9 cellular contexts compared by ENCODE assay signal in the genomic region with DNA sequence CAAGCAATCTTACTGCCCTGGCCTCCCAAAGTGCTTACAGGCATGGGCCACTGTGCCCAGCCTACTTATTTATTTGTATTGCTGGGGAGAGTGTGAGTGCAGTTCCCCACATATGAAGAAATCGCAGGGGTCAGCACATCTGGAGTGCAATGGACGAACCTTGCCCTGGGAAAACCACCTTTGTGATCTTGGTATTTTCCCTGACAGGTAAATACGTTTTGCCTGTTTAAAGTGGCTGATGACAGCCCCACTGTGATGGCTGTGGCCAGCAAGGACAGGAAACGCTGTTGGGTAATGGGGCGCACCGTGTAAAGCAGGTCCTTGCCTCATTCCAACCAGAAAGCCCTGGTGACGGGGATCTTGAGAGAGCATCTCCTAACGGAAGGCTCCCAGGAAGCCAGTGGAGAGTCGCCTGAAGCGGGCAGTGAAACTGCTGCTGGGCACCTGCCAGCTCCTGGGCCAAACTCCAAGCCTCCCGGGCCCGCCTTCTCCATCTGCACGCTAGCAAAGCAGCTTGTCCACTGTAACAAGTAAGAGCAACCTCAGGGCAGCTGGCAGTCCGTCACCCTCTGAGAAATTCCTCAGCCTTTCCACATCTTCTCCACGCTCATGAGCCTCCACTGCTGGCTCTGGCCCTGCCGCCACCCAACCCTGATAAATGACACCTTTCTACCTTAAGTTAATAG. TPM values are rescaled to one million over a fixed set of nuclear protein-coding genes. Genes with fewer than 3 reads are reported as not detected.
A peak's percentile ranks its signal among the peaks of the same experiment; 100 is the strongest.
DNase-seq lines count a peak whose midpoint lies in the region; ATAC-seq and TF ChIP-seq lines count a peak whose summit lies in the region.
"Had no signal": no experiment of that assay in that cellular context is flagged by ENCODE, and none has a peak within 500 bp of the region (broad histone marks: within the 10 kb centered on the region; RNA-seq: fewer than 3 reads in every experiment).

No MANE protein-coding gene starts in this region.

- no peak overlapping the region for H3K56ac ChIP-seq in H9 (ENCODE audit: insufficient read length, low read depth, low read length)

- H3K4me3 Mint-ChIP-seq in H9, result no peak overlapping the region
- H3K4me3 Mint-ChIP-seq in stimulated activated naive B cell treated with anti-CD40 and anti-IgM and Interleukin-4, amounts not matched to agents 10 μg/mL and 1 μg/mL and 100 μg/mL, for 72 hours, result no peak overlapping the region
- no peak overlapping the region for H3K4me3 Mint-ChIP-seq in activated CD4-positive, alpha-beta T cell treated with anti-CD3 and anti-CD28 coated beads for 36 hours
- no peak overlapping the region for H3K4me3 Mint-ChIP-seq in effector memory CD8-positive, alpha-beta T cell

- H3K9me3 ChIP-seq in H9 (ENCODE audit: control insufficient read depth, low read depth, low read length), result no peaks in the 10 kb centered on the region

- H3K4me1 Mint-ChIP-seq in H9, result no peaks in the 10 kb centered on the region
- H3K4me1 Mint-ChIP-seq in stimulated activated naive B cell treated with anti-CD40 and anti-IgM and Interleukin-4, amounts not matched to agents 10 μg/mL and 1 μg/mL and 100 μg/mL, for 72 hours, result peaks cover 6 to 8% of the 10 kb centered on the region in 2 donors
- H3K4me1 Mint-ChIP-seq in activated CD4-positive, alpha-beta T cell treated with anti-CD3 and anti-CD28 coated beads for 36 hours, result peaks cover 5% of the 10 kb centered on the region
- peaks cover 16 to 19% of the 10 kb centered on the region in 2 donors for H3K4me1 Mint-ChIP-seq in effector memory CD8-positive, alpha-beta T cell (ENCODE audit: low read depth in 2 of 2)

- no peak overlapping the region for H4K91ac ChIP-seq in H9 (ENCODE audit: insufficient read length, low read depth, low read length)

- intact Hi-C loops in activated CD4-positive, alpha-beta T cell treated with anti-CD3 and anti-CD28 coated beads for 36 hours (cut with DNase I, micrococcal nuclease), result no loop called here

- DNase-seq in H9 (no peak), astrocyte of the spinal cord (ENCODE audit: low read depth, low spot score) (peak; percentile 63), iris pigment epithelial cell (ENCODE audit: low read depth) (peak; percentile 31), Kasumi-1 (lab: John Stamatoyannopoulos, UW) (no peak)
- no peak for DNase-seq in stimulated activated naive B cell treated with anti-CD40 and anti-IgM and Interleukin-4, amounts not matched to agents 10 μg/mL and 1 μg/mL and 100 μg/mL, for 72 hours
- no peak for DNase-seq in activated CD4-positive, alpha-beta T cell treated with anti-CD3 and anti-CD28 coated beads for 36 hours
- no peak for DNase-seq in effector memory CD8-positive, alpha-beta T cell
- DNase-seq: RPMI8226 had no signal

- no CpG with 5 or more reads among the region's 16 CpGs for WGBS in H9 (ENCODE audit: extremely low coverage, insufficient read length, low lambda C conversion rate)

- ATAC-seq in stimulated activated naive B cell treated with anti-CD40 and anti-IgM and Interleukin-4, amounts not matched to agents 10 μg/mL and 1 μg/mL and 100 μg/mL, for 72 hours (replicated peaks), result no peak
- ATAC-seq in activated CD4-positive, alpha-beta T cell treated with anti-CD3 and anti-CD28 coated beads for 36 hours, result no peak
- no peak for ATAC-seq in HG02759 (IDR thresholded peaks at IDR 0.05; ENCODE audit: unreplicated experiment)
- no peak for ATAC-seq in effector memory CD8-positive, alpha-beta T cell (replicated peaks)

- no peak overlapping the region for H3K4ac ChIP-seq in H9 (ENCODE audit: low read depth, low read length)

- H2AK5ac ChIP-seq in H9 (ENCODE audit: insufficient read length, low read length), result no peak overlapping the region

- TF ChIP-seq CTCF in H9 (conservative IDR thresholded peaks at IDR 0.05) (no peak), astrocyte of the spinal cord (IDR thresholded peaks at IDR 0.05; ENCODE audit: low read depth, low read length) (no peak)

- H3K79me2 ChIP-seq in H9 (ENCODE audit: insufficient read depth, low read length), result no peaks in the 10 kb centered on the region; the same call in 1 of the 2 replicates

- no peak overlapping the region for H2BK20ac ChIP-seq in H9 (ENCODE audit: low read depth, low read length, poor library complexity, severe bottlenecking)

- H2BK120ac ChIP-seq in H9 (ENCODE audit: low read depth, low read length, poor library complexity, severe bottlenecking), result no peak overlapping the region

- H3K23ac ChIP-seq in H9 (ENCODE audit: insufficient read length, low read depth, low read length), result no peak overlapping the region

- no peak overlapping the region for H3K4me2 ChIP-seq in H9 (ENCODE audit: insufficient read depth, insufficient read length, low read length)

- no peaks in the 10 kb centered on the region for H3K27me3 ChIP-seq in H9 (ENCODE audit: insufficient read depth, low read length)

- no peak overlapping the region for H3K4me3 ChIP-seq in astrocyte of the spinal cord (ENCODE audit: low read depth, low read length)

- H3K79me1 ChIP-seq in H9 (ENCODE audit: insufficient read depth, low read depth, low read length, poor library complexity, severe bottlenecking), result no peaks in the 10 kb centered on the region

- H4K8ac ChIP-seq in H9 (replicated peaks; ENCODE audit: insufficient read length, low read depth, low read length), result no peak overlapping the region

- no peaks in the 10 kb centered on the region for H3K23me2 ChIP-seq in H9 (ENCODE audit: insufficient read length, low read depth, low read length, poor library complexity, severe bottlenecking)

- H4K20me1 ChIP-seq in H9 (ENCODE audit: control insufficient read depth, insufficient read depth, insufficient read length), result no peaks in the 10 kb centered on the region

- H2BK12ac ChIP-seq in H9 (ENCODE audit: insufficient read length, low read depth, low read length), result no peak overlapping the region

- no peak overlapping the region for H2BK5ac ChIP-seq in H9 (ENCODE audit: insufficient read length, low read length)

- no peak overlapping the region for H3K14ac ChIP-seq in H9 (ENCODE audit: insufficient read depth, low read length)

- no peaks in the 10 kb centered on the region for H3K4me1 ChIP-seq in H9 (ENCODE audit: insufficient read depth, low read length)

- no peaks in the 10 kb centered on the region for H3K27me3 Mint-ChIP-seq in H9 (ENCODE audit: low read depth)
- H3K27me3 Mint-ChIP-seq in stimulated activated naive B cell treated with anti-CD40 and anti-IgM and Interleukin-4, amounts not matched to agents 10 μg/mL and 1 μg/mL and 100 μg/mL, for 72 hours, result no peaks in the 10 kb centered on the region
- H3K27me3 Mint-ChIP-seq in activated CD4-positive, alpha-beta T cell treated with anti-CD3 and anti-CD28 coated beads for 36 hours, result no peaks in the 10 kb centered on the region
- no peaks in the 10 kb centered on the region for H3K27me3 Mint-ChIP-seq in effector memory CD8-positive, alpha-beta T cell

- H2AFZ ChIP-seq in H9 (ENCODE audit: low read length), result no peak overlapping the region

- H3K36me3 Mint-ChIP-seq in H9 (ENCODE audit: insufficient read depth in 1 of 3, low read depth in 3 of 3), result peaks cover 19 to 68% (median 59%) of the 10 kb centered on the region in 3 experiments; a peak in 6 of 7 replicates
- H3K36me3 Mint-ChIP-seq in stimulated activated naive B cell treated with anti-CD40 and anti-IgM and Interleukin-4, amounts not matched to agents 10 μg/mL and 1 μg/mL and 100 μg/mL, for 72 hours, result peaks cover 53 to 68% of the 10 kb centered on the region in 2 donors
- peaks cover 42% of the 10 kb centered on the region for H3K36me3 Mint-ChIP-seq in activated CD4-positive, alpha-beta T cell treated with anti-CD3 and anti-CD28 coated beads for 36 hours (ENCODE audit: low read depth)
- peaks cover 42% of the 10 kb centered on the region for H3K36me3 Mint-ChIP-seq in effector memory CD8-positive, alpha-beta T cell (ENCODE audit: insufficient read depth)

- CTCF ChIA-PET in activated CD4-positive, alpha-beta T cell treated with anti-CD3 and anti-CD28 coated beads for 36 hours (lab: Charles Lee), result no interaction called here

- H3K9me3 Mint-ChIP-seq in H9, result no peaks in the 10 kb centered on the region
- H3K9me3 Mint-ChIP-seq in stimulated activated naive B cell treated with anti-CD40 and anti-IgM and Interleukin-4, amounts not matched to agents 10 μg/mL and 1 μg/mL and 100 μg/mL, for 72 hours, result no peaks in the 10 kb centered on the region
- no peaks in the 10 kb centered on the region for H3K9me3 Mint-ChIP-seq in activated CD4-positive, alpha-beta T cell treated with anti-CD3 and anti-CD28 coated beads for 36 hours (ENCODE audit: low read depth)
- H3K9me3 Mint-ChIP-seq in effector memory CD8-positive, alpha-beta T cell, result no peaks in the 10 kb centered on the region

- in situ Hi-C loops in astrocyte of the spinal cord (cut with HindIII; ENCODE audit: low sequenced_read_pairs), result no loop called here

- peak overlapping the region; percentile 6 to 22 (median 14); a peak in 3 of 7 replicates for H3K27ac Mint-ChIP-seq in H9
- H3K27ac Mint-ChIP-seq in stimulated activated naive B cell treated with anti-CD40 and anti-IgM and Interleukin-4, amounts not matched to agents 10 μg/mL and 1 μg/mL and 100 μg/mL, for 72 hours, result peak overlapping the region; percentile 4
- no peak overlapping the region for H3K27ac Mint-ChIP-seq in activated CD4-positive, alpha-beta T cell treated with anti-CD3 and anti-CD28 coated beads for 36 hours
- H3K27ac Mint-ChIP-seq in effector memory CD8-positive, alpha-beta T cell, result no peak overlapping the region

- no peak overlapping the region for H2BK15ac ChIP-seq in H9 (ENCODE audit: low read depth, low read length)

- H3T11ph ChIP-seq in H9 (ENCODE audit: low read length), result no peak overlapping the region

- no peak overlapping the region for H3K18ac ChIP-seq in H9 (ENCODE audit: insufficient read length, low read depth, low read length)

- H4K5ac ChIP-seq in H9 (ENCODE audit: insufficient read length, low read depth, low read length), result no peak overlapping the region

- POLR2A ChIA-PET in activated CD4-positive, alpha-beta T cell treated with anti-CD3 and anti-CD28 coated beads for 36 hours (lab: Charles Lee), result no interaction called here

- H3K9ac ChIP-seq in H9 (ENCODE audit: extremely low read depth, insufficient read length, low read length), result no peak overlapping the region

- no peak overlapping the region for H3K27ac ChIP-seq in H9 (ENCODE audit: insufficient read length, low read depth, low read length)

RNA-seq across cellular contexts. Expression of a gene that starts 17.5 kb away (rescaled TPM):
- 52.3 and 59.5 TPM in 2 replicates for total RNA-seq in H9 (2021)
- total RNA-seq in activated CD4-positive, alpha-beta T cell treated with anti-CD3 and anti-CD28 coated beads for 36 hours, result 10 to 100 TPM; 30.4 to 32.9 TPM

RNA-seq across cellular contexts. Expression of a gene that starts 17.7 kb away (rescaled TPM):
- 506 and 520 TPM in 2 replicates for total RNA-seq in H9 (2021)
- 100 to 1,000 TPM; 374 to 508 TPM for total RNA-seq in activated CD4-positive, alpha-beta T cell treated with anti-CD3 and anti-CD28 coated beads for 36 hours

RNA-seq across cellular contexts. Expression of a gene that starts 30.9 kb away (rescaled TPM):
- 4.9 and 5.6 TPM in 2 replicates for total RNA-seq in H9 (2021)
- under 1 TPM; 0.23 to 0.25 TPM for total RNA-seq in activated CD4-positive, alpha-beta T cell treated with anti-CD3 and anti-CD28 coated beads for 36 hours

Comparison
In these comparisons a context has a peak if more than half of its experiments do, and no peak if none do; other contexts are left out.
1. DNase-seq: peak in astrocyte of the spinal cord (single experiment) and iris pigment epithelial cell (single experiment); none in H9 (single experiment), stimulated activated naive B cell treated with anti-CD40 and anti-IgM and Interleukin-4, amounts not matched to agents 10 μg/mL and 1 μg/mL and 100 μg/mL, for 72 hours (single experiment), activated CD4-positive, alpha-beta T cell treated with anti-CD3 and anti-CD28 coated beads for 36 hours (single experiment), Kasumi-1 (0 of 2) and effector memory CD8-positive, alpha-beta T cell (0 of 3).
2. H3K27ac Mint-ChIP-seq: peak in H9 (3 of 3) and stimulated activated naive B cell treated with anti-CD40 and anti-IgM and Interleukin-4, amounts not matched to agents 10 μg/mL and 1 μg/mL and 100 μg/mL, for 72 hours (single experiment); none in activated CD4-positive, alpha-beta T cell treated with anti-CD3 and anti-CD28 coated beads for 36 hours (single experiment) and effector memory CD8-positive, alpha-beta T cell (0 of 2).